Comparison of ENCODE assay signal across 33 cellular contexts in the genomic region with DNA sequence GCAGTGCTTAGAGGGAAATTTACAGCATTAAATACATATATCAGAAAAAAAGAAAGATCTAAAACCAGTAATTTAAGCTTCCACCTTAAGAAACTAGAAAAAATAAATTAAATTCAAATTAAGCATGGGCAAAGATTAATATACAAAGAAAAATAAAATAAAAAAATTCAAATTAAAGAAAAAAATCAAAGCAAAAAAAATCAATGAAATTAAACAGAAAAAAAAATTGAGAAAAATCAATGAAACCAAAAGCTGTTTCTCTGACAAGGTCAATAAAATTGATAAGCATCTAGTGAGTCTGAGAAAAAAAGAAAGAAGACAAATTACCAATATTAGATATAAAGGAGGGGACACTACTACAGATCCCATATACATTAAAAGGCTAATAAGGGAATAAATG. TPM values are rescaled to one million over a fixed set of nuclear protein-coding genes. Genes with fewer than 3 reads are reported as not detected.
"Had no signal": no experiment of that assay in that cellular context is flagged by ENCODE, and none has a peak within 500 bp of the region (broad histone marks: within the 10 kb centered on the region; RNA-seq: fewer than 3 reads in every experiment).

No MANE protein-coding gene starts in this region.

- H3K4me3 ChIP-seq: adrenal gland, body of pancreas, breast epithelium, Peyer's patch had no signal

- H3K27me3 ChIP-seq: adrenal gland, body of pancreas, breast epithelium, Peyer's patch had no signal

- H3K9me3 Mint-ChIP-seq: activated CD8-positive, alpha-beta T cell treated with anti-CD3 and anti-CD28 coated beads for 36 hours; activated naive CD4-positive, alpha-beta T cell treated with anti-CD3 and anti-CD28 coated beads, Interleukin-2, amount 50 U/mL, for 72 hours; activated T-cell treated with anti-CD3 and anti-CD28 coated beads, Interleukin-2, amount 50 U/mL, for 72 hours; activated T-helper 17 cell treated with anti-CD3 and anti-CD28 coated beads, Interleukin-2, amount 50 U/mL, for 72 hours; T-cell had no signal

- H3K4me3 Mint-ChIP-seq: activated CD8-positive, alpha-beta T cell treated with anti-CD3 and anti-CD28 coated beads for 36 hours; activated T-cell treated with anti-CD3 and anti-CD28 coated beads, Interleukin-2, amount 50 U/mL, for 72 hours; activated T-helper 17 cell treated with anti-CD3 and anti-CD28 coated beads, Interleukin-2, amount 50 U/mL, for 72 hours; T-cell; T-helper 17 cell had no signal

- H3K4me1 Mint-ChIP-seq: activated T-helper 17 cell treated with anti-CD3 and anti-CD28 coated beads, Interleukin-2, amount 50 U/mL, for 72 hours; T-cell; T-helper 17 cell had no signal

- H3K36me3 Mint-ChIP-seq: activated naive CD4-positive, alpha-beta T cell treated with anti-CD3 and anti-CD28 coated beads, Interleukin-2, amount 50 U/mL, for 72 hours; T-cell had no signal

- H3K27ac ChIP-seq: adrenal gland, body of pancreas, breast epithelium, Peyer's patch, RWPE1, VCaP had no signal

- H3K27ac Mint-ChIP-seq: activated CD8-positive, alpha-beta T cell treated with anti-CD3 and anti-CD28 coated beads for 36 hours; activated naive CD4-positive, alpha-beta T cell treated with anti-CD3 and anti-CD28 coated beads, Interleukin-2, amount 50 U/mL, for 72 hours; activated T-cell treated with anti-CD3 and anti-CD28 coated beads, Interleukin-2, amount 50 U/mL, for 72 hours; activated T-helper 17 cell treated with anti-CD3 and anti-CD28 coated beads, Interleukin-2, amount 50 U/mL, for 72 hours; T-cell; T-helper 17 cell had no signal

- DNase-seq: activated CD4-positive, alpha-beta T cell treated with anti-CD3 and anti-CD28 coated beads for 1 hour; activated CD4-positive, alpha-beta T cell treated with anti-CD3 and anti-CD28 coated beads for 48 hours; activated CD4-positive, CD25-positive, alpha-beta regulatory T cell; activated CD8-positive, alpha-beta T cell treated with anti-CD3 and anti-CD28 coated beads for 36 hours; activated effector memory CD4-positive, alpha-beta T cell treated with anti-CD3 and anti-CD28 coated beads, Interleukin-2, amount 50 U/mL, for 16 hours; activated naive CD4-positive, alpha-beta T cell treated with Interleukin-2 at 50 U/mL for 16 hours; activated T-cell treated with anti-CD3 and anti-CD28 coated beads, Interleukin-2, amount 50 U/mL, for 1 hour; activated T-cell treated with anti-CD3 and anti-CD28 coated beads, Interleukin-2, amount 50 U/mL, for 72 hours; adrenal gland; body of pancreas; NCI-H1092 treated with DMSO at 0.1 percent for 48 hours; NCI-H1417; NCI-H146; NCI-H187; NCI-H2029 treated with DMSO at 0.1 percent for 48 hours; NCI-H2107; NCI-H2171; NCI-H510A; NCI-H526; NCI-H748 treated with DMSO at 0.1 percent for 48 hours; NK-92 treated with Interleukin-12 subunit alpha and Interleukin-12 subunit beta, amount 100 ng/mL, for 24 hours; PC-3; Peyer's patch; SIG-M5; T-cell; T-helper 17 cell had no signal

- H3K4me1 ChIP-seq: breast epithelium had no signal

- H3K36me3 ChIP-seq: adrenal gland, breast epithelium, Peyer's patch had no signal

- H3K9me3 ChIP-seq: body of pancreas, breast epithelium, Peyer's patch had no signal

- ATAC-seq: activated CD8-positive, alpha-beta T cell treated with anti-CD3 and anti-CD28 coated beads for 36 hours; activated naive CD4-positive, alpha-beta T cell treated with anti-CD3 and anti-CD28 coated beads, Interleukin-2, amount 50 U/mL, for 72 hours; activated T-cell treated with anti-CD3 and anti-CD28 coated beads, Interleukin-2, amount 50 U/mL, for 72 hours; activated T-helper 17 cell treated with anti-CD3 and anti-CD28 coated beads, Interleukin-2, amount 50 U/mL, for 72 hours; body of pancreas; PC-3; Right ventricle myocardium inferior; SK-N-SH treated with all-trans-retinoic acid at 6 μM for 48 hours; T-cell; T-helper 17 cell had no signal

RNA-seq across cellular contexts. Expression of a gene that starts 26.0 kb away (rescaled TPM):
- total RNA-seq: activated CD8-positive, alpha-beta T cell treated with anti-CD3 and anti-CD28 coated beads for 36 hours; T-helper 17 cell had no signal
